ENCODE assay signal across 15 cellular contexts in genomic region chr2:241974851-241975592, GRCh38.
DNase-seq lines count a peak whose midpoint lies in the region; ATAC-seq and TF ChIP-seq lines count a peak whose summit lies in the region.
"Had no signal": no experiment of that assay in that cellular context is flagged by ENCODE, and none has a peak within 500 bp of the region (broad histone marks: within the 10 kb centered on the region; RNA-seq: fewer than 3 reads in every experiment).

No MANE protein-coding gene starts in this region.

- H3K4me3 Mint-ChIP-seq in activated naive CD8-positive, alpha-beta T cell treated with anti-CD3 and anti-CD28 coated beads, Interleukin-2, amount 50 U/mL, for 24 hours = no peak overlapping the region
- no peak overlapping the region for H3K4me3 Mint-ChIP-seq in activated naive CD8-positive, alpha-beta T cell treated with anti-CD3 and anti-CD28 coated beads for 36 hours
- H3K4me3 Mint-ChIP-seq: CD4-positive, CD25-positive, alpha-beta regulatory T cell had no signal

- H3K27ac Mint-ChIP-seq in activated naive CD8-positive, alpha-beta T cell treated with anti-CD3 and anti-CD28 coated beads, Interleukin-2, amount 50 U/mL, for 24 hours = no peak overlapping the region
- H3K27ac Mint-ChIP-seq in activated naive CD8-positive, alpha-beta T cell treated with anti-CD3 and anti-CD28 coated beads for 36 hours = no peak overlapping the region
- H3K27ac Mint-ChIP-seq: CD4-positive, CD25-positive, alpha-beta regulatory T cell had no signal

- no peak for TF ChIP-seq POLR2A in right lobe of liver (IDR thresholded peaks at IDR 0.05)

- H3K36me3 ChIP-seq in right lobe of liver = no peaks in the 10 kb centered on the region
- no peaks in the 10 kb centered on the region for H3K36me3 ChIP-seq in upper lobe of right lung
- H3K36me3 ChIP-seq: HAP-1 had no signal

- H3K27me3 Mint-ChIP-seq in activated naive CD8-positive, alpha-beta T cell treated with anti-CD3 and anti-CD28 coated beads, Interleukin-2, amount 50 U/mL, for 24 hours = no peaks in the 10 kb centered on the region
- no peaks in the 10 kb centered on the region for H3K27me3 Mint-ChIP-seq in activated naive CD8-positive, alpha-beta T cell treated with anti-CD3 and anti-CD28 coated beads for 36 hours
- H3K27me3 Mint-ChIP-seq: CD4-positive, CD25-positive, alpha-beta regulatory T cell had no signal

- peak; percentile 18 for ATAC-seq in activated naive CD8-positive, alpha-beta T cell treated with anti-CD3 and anti-CD28 coated beads, Interleukin-2, amount 50 U/mL, for 24 hours
- ATAC-seq in right lobe of liver (peak in 1 of 4 donors; percentile 27), upper lobe of right lung (peak; percentile 19), GM18861 (IDR thresholded peaks at IDR 0.05; ENCODE audit: unreplicated experiment) (no peak), GM18498 (IDR thresholded peaks at IDR 0.05; ENCODE audit: unreplicated experiment) (no peak), HG03520 (IDR thresholded peaks at IDR 0.05; ENCODE audit: unreplicated experiment) (no peak)
- ATAC-seq: GM12878 had no signal

- no peaks in the 10 kb centered on the region for H3K27me3 ChIP-seq in right lobe of liver
- no peaks in the 10 kb centered on the region for H3K27me3 ChIP-seq in upper lobe of right lung
- H3K27me3 ChIP-seq: BLaER1 treated with 17β-estradiol and CSF1 and Interleukin-3, amounts not matched to agents 10 nM and 100 nM had no signal

- DNase-seq in activated naive CD8-positive, alpha-beta T cell treated with anti-CD3 and anti-CD28 coated beads, Interleukin-2, amount 50 U/mL, for 24 hours = no peak
- no peak for DNase-seq in activated naive CD8-positive, alpha-beta T cell treated with anti-CD3 and anti-CD28 coated beads for 36 hours
- DNase-seq in right lobe of liver = peak in 2 of 3 donors; percentile 39 to 40
- DNase-seq in posterior vena cava (ENCODE audit: low spot score) = peak; percentile 67
- no peak for DNase-seq in upper lobe of right lung
- DNase-seq: ACHN; Calu3; CD4-positive, CD25-positive, alpha-beta regulatory T cell; DMS 273 treated with DMSO at 0.1 percent for 48 hours had no signal

- H3K27ac ChIP-seq in right lobe of liver = no peak overlapping the region
- no peak overlapping the region for H3K27ac ChIP-seq in upper lobe of right lung
- H3K27ac ChIP-seq: BLaER1 treated with 17β-estradiol and CSF1 and Interleukin-3, amounts not matched to agents 10 nM and 100 nM had no signal

- peaks cover 3% of the 10 kb centered on the region for H3K4me1 Mint-ChIP-seq in activated naive CD8-positive, alpha-beta T cell treated with anti-CD3 and anti-CD28 coated beads, Interleukin-2, amount 50 U/mL, for 24 hours
- H3K4me1 Mint-ChIP-seq in activated naive CD8-positive, alpha-beta T cell treated with anti-CD3 and anti-CD28 coated beads for 36 hours = peaks cover 3% of the 10 kb centered on the region

- intact Hi-C loops in right lobe of liver (cut with DNase I) (no loop called here), posterior vena cava (cut with DNase I) (no loop called here), upper lobe of right lung (cut with DNase I) (no loop called here)

- H3K4me1 ChIP-seq in right lobe of liver (no peaks in the 10 kb centered on the region), upper lobe of right lung (no peaks in the 10 kb centered on the region)
- H3K4me1 ChIP-seq: HAP-1 had no signal

- no CpG with 5 or more reads among the region's 26 CpGs for WGBS in right lobe of liver (ENCODE audit: insufficient coverage, low coverage, low lambda C conversion rate, missing lambda C conversion rate)

- H3K9me3 Mint-ChIP-seq in activated naive CD8-positive, alpha-beta T cell treated with anti-CD3 and anti-CD28 coated beads, Interleukin-2, amount 50 U/mL, for 24 hours = no peaks in the 10 kb centered on the region
- H3K9me3 Mint-ChIP-seq in activated naive CD8-positive, alpha-beta T cell treated with anti-CD3 and anti-CD28 coated beads for 36 hours = peaks cover 2% of the 10 kb centered on the region

- TF ChIP-seq CTCF in right lobe of liver (IDR thresholded peaks at IDR 0.05) (no peak), upper lobe of right lung (IDR thresholded peaks at IDR 0.05) (no peak)

- no peaks in the 10 kb centered on the region for H3K9me3 ChIP-seq in right lobe of liver
- H3K9me3 ChIP-seq in upper lobe of right lung = no peaks in the 10 kb centered on the region
- H3K9me3 ChIP-seq: HAP-1 had no signal

- H3K4me3 ChIP-seq in right lobe of liver (no peak overlapping the region), upper lobe of right lung (no peak overlapping the region)
- H3K4me3 ChIP-seq: BLaER1 treated with 17β-estradiol and CSF1 and Interleukin-3, amounts not matched to agents 10 nM and 100 nM; GM12878; HAP-1 had no signal

- H3K36me3 Mint-ChIP-seq in activated naive CD8-positive, alpha-beta T cell treated with anti-CD3 and anti-CD28 coated beads, Interleukin-2, amount 50 U/mL, for 24 hours (ENCODE audit: low read depth) = peaks cover 31% of the 10 kb centered on the region
- H3K36me3 Mint-ChIP-seq in activated naive CD8-positive, alpha-beta T cell treated with anti-CD3 and anti-CD28 coated beads for 36 hours = peaks cover 42% of the 10 kb centered on the region

Comparison
In these comparisons a context has a peak if more than half of its experiments do, and no peak if none do; other contexts are left out.
1. ATAC-seq: peak in activated naive CD8-positive, alpha-beta T cell treated with anti-CD3 and anti-CD28 coated beads, Interleukin-2, amount 50 U/mL, for 24 hours (single experiment) and upper lobe of right lung (single experiment); none in GM18861 (single experiment), GM18498 (single experiment) and HG03520 (single experiment).
2. DNase-seq: peak in right lobe of liver (2 of 3) and posterior vena cava (single experiment); none in activated naive CD8-positive, alpha-beta T cell treated with anti-CD3 and anti-CD28 coated beads, Interleukin-2, amount 50 U/mL, for 24 hours (single experiment), activated naive CD8-positive, alpha-beta T cell treated with anti-CD3 and anti-CD28 coated beads for 36 hours (single experiment) and upper lobe of right lung (single experiment).